In the genomic region with DNA sequence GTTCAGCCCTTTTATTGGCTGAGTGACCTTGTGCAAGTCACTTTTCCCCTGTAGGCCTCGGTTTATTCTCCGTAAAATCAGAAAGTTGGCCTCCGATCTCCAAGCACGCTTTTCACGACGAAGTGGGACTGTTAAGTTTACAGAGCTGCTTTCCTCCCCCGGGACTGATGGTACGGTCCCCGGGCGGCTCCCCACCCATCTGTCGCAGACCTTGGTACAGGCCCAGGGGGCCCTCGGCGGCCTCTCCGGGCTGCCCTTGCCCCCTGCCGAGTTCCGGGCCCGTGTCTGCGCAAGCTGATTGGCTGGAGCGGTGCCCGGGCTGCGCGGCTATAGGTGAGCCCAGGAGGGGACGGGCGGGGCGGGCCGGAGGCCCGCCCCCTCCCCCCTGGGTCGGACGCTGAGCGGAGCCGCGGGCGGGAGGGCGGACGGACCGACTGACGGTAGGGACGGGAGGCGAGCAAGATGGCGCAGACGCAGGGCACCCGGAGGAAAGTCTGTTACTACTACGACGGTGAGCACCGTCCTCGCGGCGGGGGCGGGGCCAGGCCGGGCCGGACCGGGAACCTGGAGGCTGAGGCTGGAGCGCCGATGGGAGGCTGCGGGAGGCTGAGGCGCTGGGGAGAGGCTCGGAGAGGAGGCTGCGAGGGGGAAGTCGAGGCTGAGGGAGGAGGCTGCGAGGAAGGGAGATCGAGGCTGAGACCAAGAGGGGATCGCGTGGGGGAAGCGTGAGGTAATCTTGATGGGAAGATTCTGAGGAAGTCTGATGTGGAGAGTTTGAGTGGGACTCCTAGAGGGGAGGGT, we compare ENCODE assay signal across 1 cellular context.
TF ChIP-seq lines count a peak whose summit lies in the region.

A gene (plus strand): TSS at position 376 of the 801 bp plus-strand sequence. CDS start 87 bp downstream, at position 463.

TF ChIP-seq in K562, 482 proteins besides CTCF, POLR2A, EP300 and RAD21 (continued from another document and continues in another):
- TF ChIP-seq, protein P1, sequence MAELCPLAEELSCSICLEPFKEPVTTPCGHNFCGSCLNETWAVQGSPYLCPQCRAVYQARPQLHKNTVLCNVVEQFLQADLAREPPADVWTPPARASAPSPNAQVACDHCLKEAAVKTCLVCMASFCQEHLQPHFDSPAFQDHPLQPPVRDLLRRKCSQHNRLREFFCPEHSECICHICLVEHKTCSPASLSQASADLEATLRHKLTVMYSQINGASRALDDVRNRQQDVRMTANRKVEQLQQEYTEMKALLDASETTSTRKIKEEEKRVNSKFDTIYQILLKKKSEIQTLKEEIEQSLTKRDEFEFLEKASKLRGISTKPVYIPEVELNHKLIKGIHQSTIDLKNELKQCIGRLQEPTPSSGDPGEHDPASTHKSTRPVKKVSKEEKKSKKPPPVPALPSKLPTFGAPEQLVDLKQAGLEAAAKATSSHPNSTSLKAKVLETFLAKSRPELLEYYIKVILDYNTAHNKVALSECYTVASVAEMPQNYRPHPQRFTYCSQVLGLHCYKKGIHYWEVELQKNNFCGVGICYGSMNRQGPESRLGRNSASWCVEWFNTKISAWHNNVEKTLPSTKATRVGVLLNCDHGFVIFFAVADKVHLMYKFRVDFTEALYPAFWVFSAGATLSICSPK (IDR thresholded peaks at IDR 0.05; ENCODE audit: borderline replicate concordance), result peak; percentile 97; the same call in 1 of the 2 replicates
- TF ChIP-seq SPI1 (IDR thresholded peaks at IDR 0.05; ENCODE audit: borderline replicate concordance, low read depth, low read length) (no peak), CEBPB (tag; IDR thresholded peaks at IDR 0.05) (no peak), ZFX (CRISPR knock-in tag; IDR thresholded peaks at IDR 0.05) (peak; percentile 88), ZNF551 (CRISPR knock-in tag; IDR thresholded peaks at IDR 0.05) (no peak), SAP30 (IDR thresholded peaks at IDR 0.05; ENCODE audit: borderline replicate concordance, insufficient read depth, low read depth, low read length, poor library complexity, severe bottlenecking) (peak; percentile 76), ZSCAN32 (CRISPR knock-in tag; IDR thresholded peaks at IDR 0.05) (no peak), ESRRB (CRISPR knock-in tag; IDR thresholded peaks at IDR 0.05; ENCODE audit: borderline replicate concordance) (0 out of 2 replicates have a peak, but pooled peaks have one; percentile 46), POLR2B (IDR thresholded peaks at IDR 0.05; ENCODE audit: low read depth, partially characterized antibody) (peak; percentile 76), TCFL5 (CRISPR knock-in tag; conservative IDR thresholded peaks at IDR 0.05) (no peak), TAF9B (IDR thresholded peaks at IDR 0.05; ENCODE audit: partially characterized antibody) (peak; percentile 80), ZNF133 (CRISPR knock-in tag; IDR thresholded peaks at IDR 0.05) (no peak), KHSRP (IDR thresholded peaks at IDR 0.05) (0 out of 2 replicates have a peak, but pooled peaks have one; percentile 18), NCOA1 (IDR thresholded peaks at IDR 0.05; ENCODE audit: low read depth) (peak; percentile 46; the same call in 1 of the 2 replicates), ZNF695 (CRISPR knock-in tag; IDR thresholded peaks at IDR 0.05) (no peak), NFATC3 (IDR thresholded peaks at IDR 0.05) (no peak), KLF6 (CRISPR knock-in tag; IDR thresholded peaks at IDR 0.05; ENCODE audit: borderline replicate concordance) (peak; percentile 68; the same call in 1 of the 2 replicates), MYC (IDR thresholded peaks at IDR 0.05; ENCODE audit: low read depth, low read length) (peak; percentile 81), MYC (CRISPR knock-in tag; IDR thresholded peaks at IDR 0.05; ENCODE audit: borderline replicate concordance, low read depth) (peak; percentile 77; the same call in 1 of the 2 replicates), CBX5 (IDR thresholded peaks at IDR 0.05; ENCODE audit: borderline replicate concordance, low read depth) (no peak), CREM (IDR thresholded peaks at IDR 0.05; ENCODE audit: low read depth) (peak; percentile 59; the same call in 1 of the 2 replicates), PHTF2 (CRISPR knock-in tag; IDR thresholded peaks at IDR 0.05) (no peak), ZNF586 (CRISPR knock-in tag; conservative IDR thresholded peaks at IDR 0.05) (no peak), ZNF584 (CRISPR knock-in tag; IDR thresholded peaks at IDR 0.05; ENCODE audit: low read depth) (no peak), FOXK2 (conservative IDR thresholded peaks at IDR 0.05 in 1 of 2, IDR thresholded peaks at IDR 0.05 in 1 of 2; ENCODE audit: low read depth in 2 of 2) (peak; percentile 30 to 99; a peak in 3 of 4 replicates), BACH1 (tag; IDR thresholded peaks at IDR 0.05) (no peak), HCFC1 (IDR thresholded peaks at IDR 0.05; ENCODE audit: low read depth, low read length) (peak; percentile 4), ZNF444 (CRISPR knock-in tag; IDR thresholded peaks at IDR 0.05) (peak; percentile 76), NR2C2 (CRISPR knock-in tag; IDR thresholded peaks at IDR 0.05) (peak; percentile 60; the same call in 1 of the 2 replicates), NR2C2 (tag; IDR thresholded peaks at IDR 0.05) (peak; percentile 89), POU5F1 (IDR thresholded peaks at IDR 0.05; ENCODE audit: borderline replicate concordance, low read depth, low read length, partially characterized antibody) (no peak), ZNF644 (tag; IDR thresholded peaks at IDR 0.05; ENCODE audit: low read depth) (no peak; the same call in 1 of the 2 replicates), TBL1XR1 (IDR thresholded peaks at IDR 0.05; ENCODE audit: low read length in 2 of 2) (no peak; a peak in 1 of 4 replicates), MEF2D (tag; conservative IDR thresholded peaks at IDR 0.05; ENCODE audit: low read depth) (peak; percentile 35; the same call in 1 of the 2 replicates), ZKSCAN8 (CRISPR knock-in tag; IDR thresholded peaks at IDR 0.05) (no peak; the same call in 1 of the 2 replicates), HMGN3 (IDR thresholded peaks at IDR 0.05; ENCODE audit: borderline replicate concordance, extremely low read depth, insufficient read length, low read depth, low read length) (peak; percentile 78), PTTG1 (tag; IDR thresholded peaks at IDR 0.05; ENCODE audit: low read depth) (no peak)
- TF ChIP-seq, protein P2, sequence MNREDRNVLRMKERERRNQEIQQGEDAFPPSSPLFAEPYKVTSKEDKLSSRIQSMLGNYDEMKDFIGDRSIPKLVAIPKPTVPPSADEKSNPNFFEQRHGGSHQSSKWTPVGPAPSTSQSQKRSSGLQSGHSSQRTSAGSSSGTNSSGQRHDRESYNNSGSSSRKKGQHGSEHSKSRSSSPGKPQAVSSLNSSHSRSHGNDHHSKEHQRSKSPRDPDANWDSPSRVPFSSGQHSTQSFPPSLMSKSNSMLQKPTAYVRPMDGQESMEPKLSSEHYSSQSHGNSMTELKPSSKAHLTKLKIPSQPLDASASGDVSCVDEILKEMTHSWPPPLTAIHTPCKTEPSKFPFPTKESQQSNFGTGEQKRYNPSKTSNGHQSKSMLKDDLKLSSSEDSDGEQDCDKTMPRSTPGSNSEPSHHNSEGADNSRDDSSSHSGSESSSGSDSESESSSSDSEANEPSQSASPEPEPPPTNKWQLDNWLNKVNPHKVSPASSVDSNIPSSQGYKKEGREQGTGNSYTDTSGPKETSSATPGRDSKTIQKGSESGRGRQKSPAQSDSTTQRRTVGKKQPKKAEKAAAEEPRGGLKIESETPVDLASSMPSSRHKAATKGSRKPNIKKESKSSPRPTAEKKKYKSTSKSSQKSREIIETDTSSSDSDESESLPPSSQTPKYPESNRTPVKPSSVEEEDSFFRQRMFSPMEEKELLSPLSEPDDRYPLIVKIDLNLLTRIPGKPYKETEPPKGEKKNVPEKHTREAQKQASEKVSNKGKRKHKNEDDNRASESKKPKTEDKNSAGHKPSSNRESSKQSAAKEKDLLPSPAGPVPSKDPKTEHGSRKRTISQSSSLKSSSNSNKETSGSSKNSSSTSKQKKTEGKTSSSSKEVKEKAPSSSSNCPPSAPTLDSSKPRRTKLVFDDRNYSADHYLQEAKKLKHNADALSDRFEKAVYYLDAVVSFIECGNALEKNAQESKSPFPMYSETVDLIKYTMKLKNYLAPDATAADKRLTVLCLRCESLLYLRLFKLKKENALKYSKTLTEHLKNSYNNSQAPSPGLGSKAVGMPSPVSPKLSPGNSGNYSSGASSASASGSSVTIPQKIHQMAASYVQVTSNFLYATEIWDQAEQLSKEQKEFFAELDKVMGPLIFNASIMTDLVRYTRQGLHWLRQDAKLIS (CRISPR knock-in tag; IDR thresholded peaks at IDR 0.05), result peak; percentile 93; the same call in 1 of the 2 replicates
- TF ChIP-seq, protein P3, sequence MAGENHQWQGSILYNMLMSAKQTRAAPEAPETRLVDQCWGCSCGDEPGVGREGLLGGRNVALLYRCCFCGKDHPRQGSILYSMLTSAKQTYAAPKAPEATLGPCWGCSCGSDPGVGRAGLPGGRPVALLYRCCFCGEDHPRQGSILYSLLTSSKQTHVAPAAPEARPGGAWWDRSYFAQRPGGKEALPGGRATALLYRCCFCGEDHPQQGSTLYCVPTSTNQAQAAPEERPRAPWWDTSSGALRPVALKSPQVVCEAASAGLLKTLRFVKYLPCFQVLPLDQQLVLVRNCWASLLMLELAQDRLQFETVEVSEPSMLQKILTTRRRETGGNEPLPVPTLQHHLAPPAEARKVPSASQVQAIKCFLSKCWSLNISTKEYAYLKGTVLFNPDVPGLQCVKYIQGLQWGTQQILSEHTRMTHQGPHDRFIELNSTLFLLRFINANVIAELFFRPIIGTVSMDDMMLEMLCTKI (IDR thresholded peaks at IDR 0.05; ENCODE audit: partially characterized antibody), result no peak
- TF ChIP-seq, protein P4, sequence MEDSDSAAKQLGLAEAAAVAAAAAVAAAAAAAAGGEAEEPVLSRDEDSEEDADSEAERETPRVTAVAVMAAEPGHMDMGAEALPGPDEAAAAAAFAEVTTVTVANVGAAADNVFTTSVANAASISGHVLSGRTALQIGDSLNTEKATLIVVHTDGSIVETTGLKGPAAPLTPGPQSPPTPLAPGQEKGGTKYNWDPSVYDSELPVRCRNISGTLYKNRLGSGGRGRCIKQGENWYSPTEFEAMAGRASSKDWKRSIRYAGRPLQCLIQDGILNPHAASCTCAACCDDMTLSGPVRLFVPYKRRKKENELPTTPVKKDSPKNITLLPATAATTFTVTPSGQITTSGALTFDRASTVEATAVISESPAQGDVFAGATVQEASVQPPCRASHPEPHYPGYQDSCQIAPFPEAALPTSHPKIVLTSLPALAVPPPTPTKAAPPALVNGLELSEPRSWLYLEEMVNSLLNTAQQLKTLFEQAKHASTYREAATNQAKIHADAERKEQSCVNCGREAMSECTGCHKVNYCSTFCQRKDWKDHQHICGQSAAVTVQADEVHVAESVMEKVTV (CRISPR knock-in tag; IDR thresholded peaks at IDR 0.05), result 0 out of 2 replicates have a peak, but pooled peaks have one; percentile 2
- TF ChIP-seq, protein P5, sequence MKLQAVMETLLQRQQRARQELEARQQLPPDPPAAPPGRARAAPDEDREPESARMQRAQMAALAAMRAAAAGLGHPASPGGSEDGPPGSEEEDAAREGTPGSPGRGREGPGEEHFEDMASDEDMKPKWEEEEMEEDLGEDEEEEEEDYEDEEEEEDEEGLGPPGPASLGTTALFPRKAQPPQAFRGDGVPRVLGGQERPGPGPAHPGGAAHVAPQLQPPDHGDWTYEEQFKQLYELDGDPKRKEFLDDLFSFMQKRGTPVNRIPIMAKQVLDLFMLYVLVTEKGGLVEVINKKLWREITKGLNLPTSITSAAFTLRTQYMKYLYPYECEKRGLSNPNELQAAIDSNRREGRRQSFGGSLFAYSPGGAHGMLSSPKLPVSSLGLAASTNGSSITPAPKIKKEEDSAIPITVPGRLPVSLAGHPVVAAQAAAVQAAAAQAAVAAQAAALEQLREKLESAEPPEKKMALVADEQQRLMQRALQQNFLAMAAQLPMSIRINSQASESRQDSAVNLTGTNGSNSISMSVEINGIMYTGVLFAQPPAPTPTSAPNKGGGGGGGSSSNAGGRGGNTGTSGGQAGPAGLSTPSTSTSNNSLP (IDR thresholded peaks at IDR 0.05; ENCODE audit: borderline replicate concordance, low read depth, low read length), result no peak
- TF ChIP-seq, protein P6, sequence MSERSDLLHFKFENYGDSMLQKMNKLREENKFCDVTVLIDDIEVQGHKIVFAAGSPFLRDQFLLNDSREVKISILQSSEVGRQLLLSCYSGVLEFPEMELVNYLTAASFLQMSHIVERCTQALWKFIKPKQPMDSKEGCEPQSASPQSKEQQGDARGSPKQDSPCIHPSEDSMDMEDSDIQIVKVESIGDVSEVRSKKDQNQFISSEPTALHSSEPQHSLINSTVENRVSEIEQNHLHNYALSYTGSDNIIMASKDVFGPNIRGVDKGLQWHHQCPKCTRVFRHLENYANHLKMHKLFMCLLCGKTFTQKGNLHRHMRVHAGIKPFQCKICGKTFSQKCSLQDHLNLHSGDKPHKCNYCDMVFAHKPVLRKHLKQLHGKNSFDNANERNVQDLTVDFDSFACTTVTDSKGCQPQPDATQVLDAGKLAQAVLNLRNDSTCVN (CRISPR knock-in tag; IDR thresholded peaks at IDR 0.05), result peak; percentile 91
- TF ChIP-seq, protein P7, sequence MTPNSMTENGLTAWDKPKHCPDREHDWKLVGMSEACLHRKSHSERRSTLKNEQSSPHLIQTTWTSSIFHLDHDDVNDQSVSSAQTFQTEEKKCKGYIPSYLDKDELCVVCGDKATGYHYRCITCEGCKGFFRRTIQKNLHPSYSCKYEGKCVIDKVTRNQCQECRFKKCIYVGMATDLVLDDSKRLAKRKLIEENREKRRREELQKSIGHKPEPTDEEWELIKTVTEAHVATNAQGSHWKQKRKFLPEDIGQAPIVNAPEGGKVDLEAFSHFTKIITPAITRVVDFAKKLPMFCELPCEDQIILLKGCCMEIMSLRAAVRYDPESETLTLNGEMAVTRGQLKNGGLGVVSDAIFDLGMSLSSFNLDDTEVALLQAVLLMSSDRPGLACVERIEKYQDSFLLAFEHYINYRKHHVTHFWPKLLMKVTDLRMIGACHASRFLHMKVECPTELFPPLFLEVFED (CRISPR knock-in tag; conservative IDR thresholded peaks at IDR 0.05), result peak; percentile 88
- TF ChIP-seq, protein P8, sequence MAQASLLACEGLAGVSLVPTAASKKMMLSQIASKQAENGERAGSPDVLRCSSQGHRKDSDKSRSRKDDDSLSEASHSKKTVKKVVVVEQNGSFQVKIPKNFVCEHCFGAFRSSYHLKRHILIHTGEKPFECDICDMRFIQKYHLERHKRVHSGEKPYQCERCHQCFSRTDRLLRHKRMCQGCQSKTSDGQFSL (CRISPR knock-in tag; IDR thresholded peaks at IDR 0.05), result peak; percentile 86
- TF ChIP-seq, protein P8 (tag; IDR thresholded peaks at IDR 0.05), result no peak
